Comparison of ENCODE assay signal across 14 cellular contexts in the genomic region with DNA sequence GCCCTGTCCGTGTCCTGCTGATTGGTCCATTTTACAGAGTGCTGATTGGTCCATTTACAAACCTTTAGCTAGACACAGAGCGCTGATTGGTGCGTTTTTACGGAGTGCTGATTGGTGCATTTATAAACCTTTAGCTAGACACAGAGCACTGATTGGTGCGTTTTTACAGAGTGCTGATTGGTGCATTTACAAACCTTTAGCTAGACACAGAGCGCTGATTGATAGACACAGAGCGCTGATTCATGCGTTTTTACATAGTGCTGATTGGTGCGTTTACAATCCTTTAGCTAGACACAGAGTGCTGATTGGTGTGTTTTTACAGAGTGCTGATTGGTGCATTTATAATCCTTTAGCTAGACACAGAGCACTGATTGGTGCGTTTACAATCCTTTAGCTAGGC. TPM values are rescaled to one million over a fixed set of nuclear protein-coding genes. Genes with fewer than 3 reads are reported as not detected.
DNase-seq lines count a peak whose midpoint lies in the region; ATAC-seq, FAIRE-seq and TF ChIP-seq lines count a peak whose summit lies in the region.
"Not testable (repeated sequence)": the region's sequence is repeated elsewhere in the genome, so short reads cannot be mapped to it uniquely, and the experiment has no call there.
"Had no signal": no experiment of that assay in that cellular context is flagged by ENCODE, and none has a peak within 500 bp of the region (broad histone marks: within the 10 kb centered on the region; RNA-seq: fewer than 3 reads in every experiment).

No MANE protein-coding gene starts in this region.

- CTCF ChIA-PET in A549 (lab: Yijun Ruan, JAX) (interaction anchor here (1.1 kb wide), 1 partner anchor 26 kb away, joined by 3 read pairs; no protein-coding TSS in a partner anchor), HEK293 (lab: Yijun Ruan, JAX) (interaction anchor here (0.7 to 1.0 kb wide), 2 partner anchors 310 to 515 kb away, joined by 3 to 5 read pairs; no protein-coding TSS in a partner anchor), WTC11 (lab: Charles Lee) (interaction anchor here (1.6 kb wide), 1 partner anchor 21 kb away, joined by 5 read pairs; no protein-coding TSS in a partner anchor)
- CTCF ChIA-PET in K562 (lab: Yijun Ruan, JAX; ENCODE audit: low intra/inter-chr PET ratio); HepG2 (lab: Yijun Ruan, JAX; ENCODE audit: low intra/inter-chr PET ratio, low total read pairs): not testable (repeated sequence)

- 93% methylated on average over 10 of the region's 10 CpGs for WGBS in A549 (ENCODE audit: missing lambda C conversion rate)
- WGBS in K562 (ENCODE audit: insufficient coverage, low coverage, missing lambda C conversion rate), result 93% methylated on average over 10 of the region's 10 CpGs
- 96% methylated on average over 10 of the region's 10 CpGs for WGBS in HepG2 (ENCODE audit: low lambda C conversion rate)

- TF ChIP-seq POLR2A in A549 (IDR thresholded peaks at IDR 0.05; ENCODE audit: low read length); K562 (conservative IDR thresholded peaks at IDR 0.05); HepG2 (IDR thresholded peaks at IDR 0.05; ENCODE audit: insufficient read depth in 1 of 2, low read depth in 2 of 2, low read length in 2 of 2): not testable (repeated sequence)

- FAIRE-seq in A549 (lab: Jason Lieb, UNC); K562 (lab: Jason Lieb, UNC); HepG2 (lab: Jason Lieb, UNC): not testable (repeated sequence)

- peaks cover 12% of the 10 kb centered on the region for H3K9me3 Mint-ChIP-seq in WTC11
- H3K9me3 Mint-ChIP-seq in activated T-cell treated with anti-CD3 and anti-CD28 coated beads, Interleukin-2, amount 50 U/mL, for 24 hours; type B pancreatic cell: not testable (repeated sequence)

- ATAC-seq in A549, WTC11, HepG2: not testable (repeated sequence)
- peak; percentile 30; the same call in 1 of the 3 replicates for ATAC-seq in K562

- not testable (repeated sequence) for H3K9me3 ChIP-seq in A549; HEK293 (ENCODE audit: control insufficient read depth, insufficient read depth, low read depth, low read length); K562 (replicated peaks; ENCODE audit: control insufficient read depth, insufficient read depth, low read depth, low read length); HepG2 (ENCODE audit: low read length)

- H3K4me1 Mint-ChIP-seq in WTC11 (peaks cover 10% of the 10 kb centered on the region), type B pancreatic cell (ENCODE audit: unreplicated experiment) (peaks cover 14% of the 10 kb centered on the region)
- peaks cover 48% of the 10 kb centered on the region for H3K4me1 Mint-ChIP-seq in activated T-cell treated with anti-CD3 and anti-CD28 coated beads, Interleukin-2, amount 50 U/mL, for 24 hours (ENCODE audit: low read depth)

- H3K36me3 Mint-ChIP-seq in WTC11 (peaks cover 22% of the 10 kb centered on the region), type B pancreatic cell (peaks cover 28% of the 10 kb centered on the region)
- peaks cover 70% of the 10 kb centered on the region for H3K36me3 Mint-ChIP-seq in activated T-cell treated with anti-CD3 and anti-CD28 coated beads, Interleukin-2, amount 50 U/mL, for 24 hours (ENCODE audit: low read depth)

- BruUV-seq in K562 (replicated peaks; lab: Mats Ljungman, UMichigan); HepG2 (replicated peaks; lab: Mats Ljungman, UMichigan): not testable (repeated sequence)

- not testable (repeated sequence) for H3K9me1 ChIP-seq in K562 (ENCODE audit: control insufficient read depth, insufficient read depth, low read length)

- TF ChIP-seq RAD21 in A549 (conservative IDR thresholded peaks at IDR 0.05 in 1 of 2, IDR thresholded peaks at IDR 0.05 in 1 of 2); K562 (CRISPR knock-in tag; conservative IDR thresholded peaks at IDR 0.05 in 1 of 2, IDR thresholded peaks at IDR 0.05 in 1 of 2); HepG2 (CRISPR knock-in tag; IDR thresholded peaks at IDR 0.05): not testable (repeated sequence)

- peaks cover 95% of the 10 kb centered on the region for H3K79me2 ChIP-seq in K562 (ENCODE audit: control insufficient read depth, insufficient read depth, low read length)
- peaks cover 86% of the 10 kb centered on the region for H3K79me2 ChIP-seq in HepG2 (ENCODE audit: insufficient read depth, low read length)

- not testable (repeated sequence) for H2AFZ ChIP-seq in K562 (ENCODE audit: low read depth, low read length); HepG2 (ENCODE audit: low read length)

- POLR2A ChIA-PET in A549 (lab: Yijun Ruan, JAX); WTC11 (lab: Charles Lee): not testable (repeated sequence)
- POLR2A ChIA-PET in HEK293 (lab: Yijun Ruan, JAX) (interaction anchor here (0.6 to 0.9 kb wide), 2 partner anchors 15 to 144 kb away, joined by 3 read pairs; no protein-coding TSS in a partner anchor), K562 (lab: Yijun Ruan, JAX) (interaction anchor here (2.9 to 3.1 kb wide), 2 partner anchors 10 to 13 kb away, joined by 12 to 13 read pairs; no protein-coding TSS in a partner anchor), HepG2 (lab: Yijun Ruan, JAX) (interaction anchor here (0.8 to 1.2 kb wide), 2 partner anchors 10 to 26 kb away, joined by 3 to 6 read pairs; no protein-coding TSS in a partner anchor)

- not testable (repeated sequence) for H3K4me3 Mint-ChIP-seq in WTC11; activated T-cell treated with anti-CD3 and anti-CD28 coated beads, Interleukin-2, amount 50 U/mL, for 24 hours; type B pancreatic cell

- H3K4me3 ChIP-seq in A549; HEK293 (ENCODE audit: low read depth, low read length); K562; HepG2 (replicated peaks in 1 of 3; ENCODE audit: insufficient read depth in 1 of 3, low read depth in 2 of 3, low read length in 3 of 3): not testable (repeated sequence)

- not testable (repeated sequence) for H4K20me1 ChIP-seq in K562 (replicated peaks; ENCODE audit: control insufficient read depth, insufficient read depth, low read length); HepG2 (ENCODE audit: insufficient read depth, low read length)

- not testable (repeated sequence) for TF ChIP-seq EP300 in A549 (IDR thresholded peaks at IDR 0.05); K562 (IDR thresholded peaks at IDR 0.05; ENCODE audit: low read length); HepG2 (IDR thresholded peaks at IDR 0.05; ENCODE audit: low read depth in 2 of 2, low read length in 2 of 2); HepG2 (CRISPR knock-in tag; IDR thresholded peaks at IDR 0.05; ENCODE audit: borderline replicate concordance)

- DNase-seq in A549 (ENCODE audit: low read depth in 1 of 2, low spot score in 1 of 2); WTC11 (ENCODE audit: low spot score); activated T-cell treated with anti-CD3 and anti-CD28 coated beads, Interleukin-2, amount 50 U/mL, for 24 hours; K562 (ENCODE audit: extremely low read depth in 1 of 4, low spot score in 3 of 4); HepG2 (ENCODE audit: low spot score); type B pancreatic cell (ENCODE audit: extremely low spot score, unreplicated experiment): not testable (repeated sequence)
- DNase-seq in NAMALWA (ENCODE audit: low spot score), result peak; percentile 13

- H3K27me3 ChIP-seq in K562 (ENCODE audit: control insufficient read depth in 2 of 2, insufficient read depth in 2 of 2, low read length in 2 of 2); HepG2 (ENCODE audit: control insufficient read depth in 1 of 2, insufficient read depth in 2 of 2, low read length in 2 of 2): not testable (repeated sequence)

- H3K4me2 ChIP-seq in A549; K562 (ENCODE audit: insufficient read depth, low read length); HepG2 (ENCODE audit: low read depth, low read length): not testable (repeated sequence)

- intact Hi-C loops in K562 (cut with micrococcal nuclease); HepG2 (cut with micrococcal nuclease; ENCODE audit: unreplicated experiment): not testable (repeated sequence)

- H3K4me1 ChIP-seq in A549 (peaks cover 14% of the 10 kb centered on the region), HepG2 (ENCODE audit: insufficient read depth, low read length) (peaks cover 17% of the 10 kb centered on the region)
- not testable (repeated sequence) for H3K4me1 ChIP-seq in HEK293 (ENCODE audit: control insufficient read depth, insufficient read depth, low read length); K562 (replicated peaks in 1 of 2; ENCODE audit: control insufficient read depth in 2 of 2, insufficient read depth in 2 of 2, low read length in 2 of 2)

- peaks cover 16 to 18% of the 10 kb centered on the region in 2 experiments for H3K36me3 ChIP-seq in HEK293 (ENCODE audit: control insufficient read depth in 2 of 2, insufficient read depth in 1 of 2, low read length in 2 of 2)
- peaks cover 65% of the 10 kb centered on the region for H3K36me3 ChIP-seq in K562 (ENCODE audit: control insufficient read depth, insufficient read depth, low read length)
- peaks cover 4 to 13% of the 10 kb centered on the region in 2 experiments; a peak in 4 of 5 replicates for H3K36me3 ChIP-seq in HepG2 (replicated peaks in 1 of 2; ENCODE audit: control insufficient read depth in 1 of 2, insufficient read depth in 2 of 2, low read length in 2 of 2)

- H3K27me3 Mint-ChIP-seq in WTC11 (ENCODE audit: low read depth); activated T-cell treated with anti-CD3 and anti-CD28 coated beads, Interleukin-2, amount 50 U/mL, for 24 hours; type B pancreatic cell: not testable (repeated sequence)

- in situ Hi-C loops in K562 (cut with MboI); HepG2 (cut with HindIII; ENCODE audit: extremely low pct_ligation_motif_present, low pct_unique_long_range_greater_than_20kb): not testable (repeated sequence)

- TF ChIP-seq CTCF in A549 (IDR thresholded peaks at IDR 0.05); HEK293 (tag by site-specific recombination; IDR thresholded peaks at IDR 0.05); WTC11 (IDR thresholded peaks at IDR 0.05); K562 (IDR thresholded peaks at IDR 0.05 in 2 of 3, conservative IDR thresholded peaks at IDR 0.05 in 1 of 3; ENCODE audit: insufficient read depth in 2 of 3, low read depth in 1 of 3, low read length in 3 of 3); HepG2 (CRISPR knock-in tag; IDR thresholded peaks at IDR 0.05); type B pancreatic cell (conservative IDR thresholded peaks at IDR 0.05): not testable (repeated sequence)

- not testable (repeated sequence) for H3K27ac ChIP-seq in A549; HEK293 (ENCODE audit: extremely low read depth, low read depth, low read length); K562 (ENCODE audit: extremely low read depth, low read depth, low read length); HepG2 (ENCODE audit: extremely low read length, insufficient read depth, low read length)

- not testable (repeated sequence) for H3K9ac ChIP-seq in K562 (ENCODE audit: insufficient read depth in 1 of 2, low read depth in 2 of 2, low read length in 2 of 2); HepG2 (ENCODE audit: insufficient read depth, low read depth, low read length)

- H3K27ac Mint-ChIP-seq in WTC11, result not testable (repeated sequence)
- H3K27ac Mint-ChIP-seq in activated T-cell treated with anti-CD3 and anti-CD28 coated beads, Interleukin-2, amount 50 U/mL, for 24 hours, result peak overlapping the region; percentile 55
- peak overlapping the region; percentile 43 for H3K27ac Mint-ChIP-seq in type B pancreatic cell

RNA-seq across cellular contexts. Expression of a gene that starts 6.4 kb away (rescaled TPM):
- polyA plus RNA-seq in A549 (2011; rRNA removed) (48.2 and 48.3 TPM in 2 replicates), A549 (2017; fragmentation: RNase III; extraction: RNeasy Plus Mini Kit Qiagen cat#74134 plus additional on column Dnase treatment) (16.8 to 18.1 TPM (median 17.8 TPM) in 3 replicates), K562 (2011; rRNA removed) (101 and 160 TPM in 2 replicates), K562 (2014; fragmentation: Illumina TruSeq; extraction: Trizol) (68.9 and 80.6 TPM in 2 replicates), K562 (2014; fragmentation: Nextera tagmentation; extraction: Ambion mirVana) (10 to 100 TPM; 28.9 to 30.0 TPM), K562 (2014; rRNA removed) (54.7 and 60.9 TPM in 2 replicates), HepG2 (2011; rRNA removed) (44.7 and 52.7 TPM in 2 replicates)
- 11.0 and 13.1 TPM in 2 replicates for polyA plus RNA-seq in A549 (2012; cell fraction: cytosol; rRNA removed)
- polyA plus RNA-seq in A549 (2012; cell fraction: nucleus; rRNA removed), result 3.8 and 5.6 TPM in 2 replicates
- polyA minus RNA-seq in A549 (2011; rRNA and poly(A)+ RNA removed), result 43.9 and 48.8 TPM in 2 replicates
- total RNA-seq in WTC11 (2021) (25.1 to 27.5 TPM (median 26.7 TPM) in 3 replicates), K562 (2014; rRNA removed) (70.6 and 72.6 TPM in 2 replicates), K562 (2014; rRNA removed; fragmentation: Illumina TruSeq; extraction: Trizol) (98.3 and 110 TPM in 2 replicates), K562 (2015; rRNA removed; fragmentation: Illumina TruSeq; extraction: Trizol) (81.5 and 87.8 TPM in 2 replicates), K562 (2021) (69.5 and 71.4 TPM in 2 replicates), HepG2 (2016; rRNA removed; fragmentation: Illumina TruSeq; extraction: Trizol) (67.1 and 103 TPM in 2 replicates), type B pancreatic cell (ENCODE audit: low replicate concordance) (36.4 and 51.8 TPM in 2 replicates)
- total RNA-seq in K562 (2011; cell fraction: chromatin; rRNA removed; ENCODE audit: low replicate concordance), result 60.9 and 87.2 TPM in 2 replicates
- total RNA-seq in K562 (2011; cell fraction: nucleolus; rRNA removed), result 56.1 and 64.4 TPM in 2 replicates
- total RNA-seq in K562 (2011; cell fraction: nucleoplasm; rRNA removed), result 89.2 and 119 TPM in 2 replicates
- polyA plus RNA-seq in K562 (2011; cell fraction: cytosol; rRNA removed), result 47.1 and 65.7 TPM in 2 replicates
- polyA plus RNA-seq in K562 (2011; cell fraction: nucleus; rRNA removed), result 20.5 and 24.4 TPM in 2 replicates
- 57.0 and 60.1 TPM in 2 replicates for polyA plus RNA-seq in K562 (2012)
- polyA minus RNA-seq in K562 (2011; rRNA and poly(A)+ RNA removed), result 159 and 208 TPM in 2 replicates
- 61.0 and 80.4 TPM in 2 replicates for polyA minus RNA-seq in K562 (2011; cell fraction: cytosol; rRNA and poly(A)+ RNA removed)
- 26.5 and 41.0 TPM in 2 replicates for polyA minus RNA-seq in K562 (2011; cell fraction: nucleus; rRNA and poly(A)+ RNA removed)
- total RNA-seq in HepG2 (2016; cell fraction: cytosol; rRNA removed; fragmentation: Illumina TruSeq; extraction: Trizol; ENCODE audit: low read depth), result 26.7 and 28.2 TPM in 2 replicates
- 69.3 and 101 TPM in 2 replicates for total RNA-seq in HepG2 (2016; cell fraction: insoluble cytoplasmic fraction; rRNA removed; fragmentation: Illumina TruSeq; extraction: Trizol)
- 84.1 and 87.5 TPM in 2 replicates for total RNA-seq in HepG2 (2016; cell fraction: membrane; rRNA removed; fragmentation: Illumina TruSeq; extraction: Trizol)
- total RNA-seq in HepG2 (2016; cell fraction: nucleus; rRNA removed; fragmentation: Illumina TruSeq; extraction: Trizol), result 37.0 and 39.6 TPM in 2 replicates
- polyA plus RNA-seq in HepG2 (2011; cell fraction: cytosol; rRNA removed), result 32.0 and 41.2 TPM in 2 replicates
- 11.2 and 17.3 TPM in 2 replicates for polyA plus RNA-seq in HepG2 (2011; cell fraction: nucleus; rRNA removed)
- 41.8 and 45.4 TPM in 2 replicates for polyA plus RNA-seq in HepG2 (2012)
- polyA plus RNA-seq in HepG2 (2016; cell fraction: cytosol; fragmentation: Illumina TruSeq; extraction: Trizol; ENCODE audit: low read depth), result 20.4 and 21.4 TPM in 2 replicates
- 58.8 and 61.0 TPM in 2 replicates for polyA plus RNA-seq in HepG2 (2016; cell fraction: insoluble cytoplasmic fraction; fragmentation: Illumina TruSeq; extraction: Trizol; ENCODE audit: low read depth)
- polyA plus RNA-seq in HepG2 (2016; cell fraction: membrane; fragmentation: Illumina TruSeq; extraction: Trizol; ENCODE audit: low read depth), result 36.6 and 38.4 TPM in 2 replicates
- polyA plus RNA-seq in HepG2 (2016; cell fraction: nucleus; fragmentation: Illumina TruSeq; extraction: Trizol; ENCODE audit: insufficient read depth, low read depth), result 28.5 and 29.9 TPM in 2 replicates
- 78.2 and 137 TPM in 2 replicates for polyA minus RNA-seq in HepG2 (2011; rRNA and poly(A)+ RNA removed; ENCODE audit: low replicate concordance)
- polyA minus RNA-seq in HepG2 (2011; cell fraction: cytosol; rRNA and poly(A)+ RNA removed), result 45.6 and 62.7 TPM in 2 replicates
- polyA minus RNA-seq in HepG2 (2011; cell fraction: nucleus; rRNA and poly(A)+ RNA removed), result 42.6 and 54.1 TPM in 2 replicates

RNA-seq across cellular contexts. Expression of a gene that starts 6.5 kb away (rescaled TPM):
- not detected in 2 replicates for polyA plus RNA-seq in A549 (2011; rRNA removed)
- polyA plus RNA-seq in A549 (2012; cell fraction: cytosol; rRNA removed), result 0.01 TPM in 1 of 2 replicates, not detected in the other
- not detected in 2 replicates for polyA plus RNA-seq in A549 (2012; cell fraction: nucleus; rRNA removed)
- polyA plus RNA-seq in A549 (2017; fragmentation: RNase III; extraction: RNeasy Plus Mini Kit Qiagen cat#74134 plus additional on column Dnase treatment), result not detected in 3 replicates
- polyA minus RNA-seq in A549 (2011; rRNA and poly(A)+ RNA removed), result 0.17 and 0.24 TPM in 2 replicates
- 0.15 TPM in 1 of 3 replicates, not detected in the others for total RNA-seq in WTC11 (2021)
- total RNA-seq in K562 (2011; cell fraction: chromatin; rRNA removed; ENCODE audit: low replicate concordance), result 0.32 and 0.35 TPM in 2 replicates
- 0.39 and 0.67 TPM in 2 replicates for total RNA-seq in K562 (2011; cell fraction: nucleolus; rRNA removed)
- 1.7 and 1.8 TPM in 2 replicates for total RNA-seq in K562 (2011; cell fraction: nucleoplasm; rRNA removed)
- 0.08 and 0.09 TPM in 2 replicates for total RNA-seq in K562 (2014; rRNA removed)
- total RNA-seq in K562 (2014; rRNA removed; fragmentation: Illumina TruSeq; extraction: Trizol), result 0.11 and 0.13 TPM in 2 replicates
- total RNA-seq in K562 (2015; rRNA removed; fragmentation: Illumina TruSeq; extraction: Trizol), result 0.11 TPM in 1 of 2 replicates, not detected in the other
- total RNA-seq in K562 (2021), result not detected in 2 replicates
- polyA plus RNA-seq in K562 (2011; rRNA removed), result 0.04 and 0.10 TPM in 2 replicates
- polyA plus RNA-seq in K562 (2011; cell fraction: cytosol; rRNA removed), result 0.04 TPM in 2 replicates
- polyA plus RNA-seq in K562 (2011; cell fraction: nucleus; rRNA removed), result not detected in 2 replicates
- not detected in 2 replicates for polyA plus RNA-seq in K562 (2012)
- not detected in 2 replicates for polyA plus RNA-seq in K562 (2014; fragmentation: Illumina TruSeq; extraction: Trizol)
- not detected for polyA plus RNA-seq in K562 (2014; fragmentation: Nextera tagmentation; extraction: Ambion mirVana)
- polyA plus RNA-seq in K562 (2014; rRNA removed), result not detected in 2 replicates
- 0.48 and 0.60 TPM in 2 replicates for polyA minus RNA-seq in K562 (2011; rRNA and poly(A)+ RNA removed)
- polyA minus RNA-seq in K562 (2011; cell fraction: cytosol; rRNA and poly(A)+ RNA removed), result 0.82 TPM in 1 of 2 replicates, not detected in the other
- polyA minus RNA-seq in K562 (2011; cell fraction: nucleus; rRNA and poly(A)+ RNA removed), result 0.54 and 0.56 TPM in 2 replicates
- total RNA-seq in HepG2 (2016; rRNA removed; fragmentation: Illumina TruSeq; extraction: Trizol), result not detected in 2 replicates
- total RNA-seq in HepG2 (2016; cell fraction: cytosol; rRNA removed; fragmentation: Illumina TruSeq; extraction: Trizol; ENCODE audit: low read depth), result 0.79 and 0.91 TPM in 2 replicates
- 0.04 TPM in 1 of 2 replicates, not detected in the other for total RNA-seq in HepG2 (2016; cell fraction: insoluble cytoplasmic fraction; rRNA removed; fragmentation: Illumina TruSeq; extraction: Trizol)
- 0.28 and 0.40 TPM in 2 replicates for total RNA-seq in HepG2 (2016; cell fraction: membrane; rRNA removed; fragmentation: Illumina TruSeq; extraction: Trizol)
- 0.16 and 0.19 TPM in 2 replicates for total RNA-seq in HepG2 (2016; cell fraction: nucleus; rRNA removed; fragmentation: Illumina TruSeq; extraction: Trizol)
- polyA plus RNA-seq in HepG2 (2011; rRNA removed), result 0.04 TPM in 1 of 2 replicates, not detected in the other
- polyA plus RNA-seq in HepG2 (2011; cell fraction: cytosol; rRNA removed), result 0.04 and 0.08 TPM in 2 replicates
- not detected in 2 replicates for polyA plus RNA-seq in HepG2 (2011; cell fraction: nucleus; rRNA removed)
- polyA plus RNA-seq in HepG2 (2012), result not detected in 2 replicates
- polyA plus RNA-seq in HepG2 (2016; cell fraction: cytosol; fragmentation: Illumina TruSeq; extraction: Trizol; ENCODE audit: low read depth), result not detected in 2 replicates
- not detected in 2 replicates for polyA plus RNA-seq in HepG2 (2016; cell fraction: insoluble cytoplasmic fraction; fragmentation: Illumina TruSeq; extraction: Trizol; ENCODE audit: low read depth)
- polyA plus RNA-seq in HepG2 (2016; cell fraction: membrane; fragmentation: Illumina TruSeq; extraction: Trizol; ENCODE audit: low read depth), result not detected in 2 replicates
- polyA plus RNA-seq in HepG2 (2016; cell fraction: nucleus; fragmentation: Illumina TruSeq; extraction: Trizol; ENCODE audit: insufficient read depth, low read depth), result not detected in 2 replicates
- 0.20 and 0.21 TPM in 2 replicates for polyA minus RNA-seq in HepG2 (2011; rRNA and poly(A)+ RNA removed; ENCODE audit: low replicate concordance)
- polyA minus RNA-seq in HepG2 (2011; cell fraction: cytosol; rRNA and poly(A)+ RNA removed), result not detected in 2 replicates
- polyA minus RNA-seq in HepG2 (2011; cell fraction: nucleus; rRNA and poly(A)+ RNA removed), result 0.25 and 0.26 TPM in 2 replicates
- total RNA-seq in type B pancreatic cell (ENCODE audit: low replicate concordance), result 0.19 TPM in 1 of 2 replicates, not detected in the other
- total RNA-seq: A172, Daoy, G401 had no signal
- polyA plus RNA-seq: AG04450; CD4-positive, alpha-beta memory T cell; CD8-positive, alpha-beta memory T cell had no signal
